Comparison of ENCODE assay signal across 9 cellular contexts in the genomic region with DNA sequence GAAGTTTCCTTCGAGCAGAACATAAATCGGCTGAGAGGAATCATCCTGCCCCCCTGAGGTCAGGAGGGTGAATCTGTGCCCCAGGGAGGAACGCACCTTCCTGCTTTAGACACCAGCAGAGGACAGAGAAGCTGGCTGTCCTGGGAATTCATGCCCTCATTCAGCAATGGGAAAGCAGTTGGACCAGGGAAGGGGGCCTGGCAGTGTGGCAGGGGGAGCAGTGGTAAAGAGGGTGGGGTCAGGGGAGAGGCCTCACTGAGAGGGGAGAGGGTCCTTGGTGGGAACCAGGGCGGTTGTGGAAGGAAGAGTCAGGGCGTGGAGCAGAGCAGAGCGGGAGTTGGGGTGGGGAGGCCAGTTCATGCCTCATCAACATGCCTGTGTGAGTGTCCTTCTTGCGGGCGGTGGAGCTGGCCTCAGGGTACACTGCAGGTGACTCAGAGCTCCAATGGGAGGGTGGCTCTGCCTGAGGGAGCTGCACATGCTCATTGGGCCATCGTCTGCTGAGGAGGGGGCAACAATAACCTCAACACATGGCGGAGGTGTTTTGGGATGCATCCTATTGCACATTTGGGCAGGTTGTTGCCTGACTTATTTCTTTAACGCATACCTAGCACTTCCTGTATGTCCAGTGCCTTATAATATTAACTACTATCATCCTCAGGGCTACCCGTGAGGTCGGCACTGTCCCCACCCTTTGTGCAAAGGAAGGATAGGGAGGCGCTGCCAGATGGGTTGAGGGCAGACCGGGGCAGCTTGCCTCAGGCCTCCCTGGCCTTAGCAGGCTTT. TPM values are rescaled to one million over a fixed set of nuclear protein-coding genes. Genes with fewer than 3 reads are reported as not detected.
A peak's percentile ranks its signal among the peaks of the same experiment; 100 is the strongest.
DNase-seq lines count a peak whose midpoint lies in the region; ATAC-seq, FAIRE-seq and TF ChIP-seq lines count a peak whose summit lies in the region.
"Had no signal": no experiment of that assay in that cellular context is flagged by ENCODE, and none has a peak within 500 bp of the region (broad histone marks: within the 10 kb centered on the region; RNA-seq: fewer than 3 reads in every experiment).

No MANE protein-coding gene starts in this region.

- no peaks in the 10 kb centered on the region for H3K9me1 ChIP-seq in endothelial cell of umbilical vein (replicated peaks; ENCODE audit: control insufficient read depth, extremely low read depth, insufficient read depth, low read length)

- peak overlapping the region in 2 of 11 experiments; percentile 0 to 14; a peak in 2 of 22 replicates for H3K27ac ChIP-seq in BLaER1 treated with 17β-estradiol and CSF1 and Interleukin-3, amounts not matched to agents 10 nM and 100 nM
- H3K27ac ChIP-seq in PC-3 (ENCODE audit: low read length): peak overlapping the region; percentile 99
- H3K27ac ChIP-seq in endothelial cell of umbilical vein (ENCODE audit: insufficient read depth, low read depth, low read length): peak overlapping the region; percentile 75
- H3K27ac ChIP-seq in neuronal stem cell (replicated peaks; ENCODE audit: low read length): peak overlapping the region; percentile 26
- H3K27ac ChIP-seq: KMS-11 had no signal

- peaks cover 3% of the 10 kb centered on the region for H3F3A ChIP-seq in PC-3 (ENCODE audit: low read length, unreplicated experiment)

- FAIRE-seq in endothelial cell of umbilical vein (lab: Jason Lieb, UNC): peak; percentile 44

- WGBS in neuronal stem cell (ENCODE audit: extremely low coverage in 2 of 2, insufficient read length in 2 of 2, insufficient replicate concordance in 1 of 2), 2 donors: no CpG with 5 or more reads among the region's 15 CpGs

- peaks cover 58 to 79% (median 75%) of the 10 kb centered on the region in 10 experiments for H3K4me1 ChIP-seq in BLaER1 treated with 17β-estradiol and CSF1 and Interleukin-3, amounts not matched to agents 10 nM and 100 nM
- H3K4me1 ChIP-seq in PC-3 (ENCODE audit: insufficient read depth, low read length): peaks cover 44% of the 10 kb centered on the region
- peaks cover 51% of the 10 kb centered on the region for H3K4me1 ChIP-seq in endothelial cell of umbilical vein (ENCODE audit: control insufficient read depth, extremely low read depth, insufficient read depth, low read length)
- peaks cover 21 to 34% of the 10 kb centered on the region in 2 donors for H3K4me1 ChIP-seq in neuronal stem cell (ENCODE audit: control insufficient read depth in 2 of 2, insufficient read depth in 1 of 2, low read depth in 1 of 2, low read length in 2 of 2)

- H4K20me1 ChIP-seq in BLaER1 treated with 17β-estradiol and CSF1 and Interleukin-3, amounts not matched to agents 10 nM and 100 nM: peaks cover 99 to 100% (median 100%) of the 10 kb centered on the region in 11 experiments
- H4K20me1 ChIP-seq in PC-3 (ENCODE audit: low read length) (peaks cover 7% of the 10 kb centered on the region; the same call in 1 of the 2 replicates), endothelial cell of umbilical vein (replicated peaks; ENCODE audit: control insufficient read depth, extremely low read depth, insufficient read depth, low read length) (no peaks in the 10 kb centered on the region)

- peaks cover 82 to 98% (median 94%) of the 10 kb centered on the region in 11 experiments for H3K36me3 ChIP-seq in BLaER1 treated with 17β-estradiol and CSF1 and Interleukin-3, amounts not matched to agents 10 nM and 100 nM
- H3K36me3 ChIP-seq in PC-3 (ENCODE audit: low read depth, low read length) (peaks cover 12% of the 10 kb centered on the region), endothelial cell of umbilical vein (ENCODE audit: control insufficient read depth in 2 of 2, extremely low read depth in 1 of 2, insufficient read depth in 2 of 2, low read length in 2 of 2) (peaks cover 4 to 6% of the 10 kb centered on the region in 2 experiments), neuronal stem cell (replicated peaks in 1 of 2; ENCODE audit: control insufficient read depth in 2 of 2, insufficient read depth in 2 of 2, low read length in 2 of 2) (peaks cover 12 to 58% of the 10 kb centered on the region in 2 donors)

- no peak overlapping the region for H3K4ac ChIP-seq in neuronal stem cell (ENCODE audit: low read length)

- peak overlapping the region; percentile 24 for H2BK12ac ChIP-seq in neuronal stem cell (ENCODE audit: low read length)

- no peaks in the 10 kb centered on the region for H3K9me2 ChIP-seq in PC-3 (replicated peaks; ENCODE audit: low read length)

- H2AFZ ChIP-seq in PC-3 (ENCODE audit: low read length): no peak overlapping the region
- no peak overlapping the region for H2AFZ ChIP-seq in endothelial cell of umbilical vein (ENCODE audit: low read depth, low read length)
- no peak overlapping the region for H2AFZ ChIP-seq in neuronal stem cell (ENCODE audit: low read length)

- peak overlapping the region; percentile 57 for H3K23ac ChIP-seq in neuronal stem cell (ENCODE audit: low read depth, low read length, poor library complexity)

- no peak overlapping the region for H2BK5ac ChIP-seq in neuronal stem cell (ENCODE audit: low read length)

- no peak overlapping the region for H2AK5ac ChIP-seq in neuronal stem cell (ENCODE audit: low read depth, low read length)

- H3K27me3 Mint-ChIP-seq in activated CD4-positive, alpha-beta memory T cell treated with anti-CD3 and anti-CD28 coated beads for 36 hours: no peaks in the 10 kb centered on the region

- H3K4me1 Mint-ChIP-seq in activated CD4-positive, alpha-beta memory T cell treated with anti-CD3 and anti-CD28 coated beads for 36 hours (ENCODE audit: low read depth): peaks cover 67% of the 10 kb centered on the region

- dilution Hi-C loops in endothelial cell of umbilical vein (cut with MboI; ENCODE audit: extremely low pct_ligation_motif_present, low sequenced_read_pairs): no loop called here

- no peak overlapping the region for H4K8ac ChIP-seq in neuronal stem cell (ENCODE audit: low read depth, low read length)

- POLR2A ChIA-PET in PC-3 (lab: Charles Lee; ENCODE audit: unreplicated experiment) (interaction anchor here (0.5 to 1.0 kb wide), 3 partner anchors 10 to 23 kb away, joined by 5 read pairs; partner anchors contain the start of gene MED15), endothelial cell of umbilical vein (lab: Charles Lee) (no interaction called here)
- POLR2A ChIA-PET in activated CD4-positive, alpha-beta memory T cell treated with anti-CD3 and anti-CD28 coated beads for 36 hours (lab: Charles Lee): no interaction called here

- peak overlapping the region; percentile 56 for H4K91ac ChIP-seq in neuronal stem cell (ENCODE audit: low read depth, low read length, poor library complexity)

- BruUV-seq in PC-3 (replicated peaks; lab: Mats Ljungman, UMichigan) (TSS peak; percentile 95), endothelial cell of umbilical vein (replicated peaks; lab: Mats Ljungman, UMichigan) (no TSS peak)

- H2BK15ac ChIP-seq in neuronal stem cell (ENCODE audit: low read length): no peak overlapping the region

- peak overlapping the region; percentile 4 for H2BK120ac ChIP-seq in neuronal stem cell (ENCODE audit: low read depth, low read length)

- H3K9ac ChIP-seq in BLaER1 treated with 17β-estradiol and CSF1 and Interleukin-3, amounts not matched to agents 10 nM and 100 nM: peak overlapping the region in 6 of 11 experiments; percentile 14 to 43 (median 26); a peak in 6 of 22 replicates
- H3K9ac ChIP-seq in PC-3 (ENCODE audit: low read length): peak overlapping the region; percentile 83
- peak overlapping the region; percentile 1 for H3K9ac ChIP-seq in endothelial cell of umbilical vein (replicated peaks; ENCODE audit: extremely low read depth, insufficient read depth, low read length)
- H3K9ac ChIP-seq in neuronal stem cell (ENCODE audit: low read depth, low read length, poor library complexity): no peak overlapping the region
- H3K9ac ChIP-seq: KMS-11 had no signal

- no peaks in the 10 kb centered on the region for H3K9me3 ChIP-seq in BLaER1 treated with 17β-estradiol and CSF1 and Interleukin-3, amounts not matched to agents 10 nM and 100 nM (replicated peaks in 1 of 11)
- H3K9me3 ChIP-seq in PC-3 (ENCODE audit: low read length) (no peaks in the 10 kb centered on the region), endothelial cell of umbilical vein (replicated peaks; ENCODE audit: control insufficient read depth, insufficient read depth, low read length) (no peaks in the 10 kb centered on the region), neuronal stem cell (replicated peaks in 1 of 2; ENCODE audit: control insufficient read depth in 2 of 2, insufficient read depth in 1 of 2, low read depth in 1 of 2, low read length in 2 of 2) (peaks cover 5 to 9% of the 10 kb centered on the region in 2 donors)

- peak overlapping the region in 10 of 11 experiments; percentile 5 to 42 (median 20); a peak in 12 of 22 replicates for H3K4me2 ChIP-seq in BLaER1 treated with 17β-estradiol and CSF1 and Interleukin-3, amounts not matched to agents 10 nM and 100 nM
- peak overlapping the region; percentile 65 for H3K4me2 ChIP-seq in PC-3 (ENCODE audit: low read length)
- peak overlapping the region; percentile 16 for H3K4me2 ChIP-seq in endothelial cell of umbilical vein (ENCODE audit: insufficient read depth, low read length)
- no peak overlapping the region for H3K4me2 ChIP-seq in neuronal stem cell (ENCODE audit: insufficient read depth, low read length, poor library complexity, severe bottlenecking)
- H3K4me2 ChIP-seq: KMS-11 had no signal

- peaks cover 23% of the 10 kb centered on the region for H3K36me3 Mint-ChIP-seq in activated CD4-positive, alpha-beta memory T cell treated with anti-CD3 and anti-CD28 coated beads for 36 hours

- intact Hi-C loops in PC-3 (cut with micrococcal nuclease) (loop anchor here (2.0 to 5.0 kb wide), 2 partner anchors 16 to 33 kb away; partner anchors contain the start of gene KLHL22), endothelial cell of umbilical vein (cut with micrococcal nuclease) (loop anchor here (1.0 kb wide), 1 partner anchor 21 kb away; no protein-coding TSS in a partner anchor)
- intact Hi-C loops in activated CD4-positive, alpha-beta memory T cell treated with anti-CD3 and anti-CD28 coated beads for 36 hours (cut with micrococcal nuclease): no loop called here

- no peak overlapping the region for H3K4me3 ChIP-seq in BLaER1 treated with 17β-estradiol and CSF1 and Interleukin-3, amounts not matched to agents 10 nM and 100 nM
- H3K4me3 ChIP-seq in PC-3 (ENCODE audit: low read length) (peak overlapping the region; percentile 40; the same call in 1 of the 2 replicates), endothelial cell of umbilical vein (replicated peaks in 1 of 3; ENCODE audit: insufficient read depth in 1 of 3, low read depth in 1 of 3, low read length in 3 of 3) (no peak overlapping the region), neuronal stem cell (ENCODE audit: low read length in 2 of 2) (no peak overlapping the region)

- H3K4me3 Mint-ChIP-seq in activated CD4-positive, alpha-beta memory T cell treated with anti-CD3 and anti-CD28 coated beads for 36 hours: no peak overlapping the region

- no peaks in the 10 kb centered on the region for H3K27me3 ChIP-seq in BLaER1 treated with 17β-estradiol and CSF1 and Interleukin-3, amounts not matched to agents 10 nM and 100 nM
- no peaks in the 10 kb centered on the region for H3K27me3 ChIP-seq in PC-3 (ENCODE audit: low read length)
- H3K27me3 ChIP-seq in endothelial cell of umbilical vein (ENCODE audit: control insufficient read depth in 2 of 2, insufficient read depth in 2 of 2, low read length in 2 of 2): no peaks in the 10 kb centered on the region
- H3K27me3 ChIP-seq in neuronal stem cell (ENCODE audit: control insufficient read depth in 3 of 3, insufficient read depth in 3 of 3, low read depth in 1 of 3, low read length in 3 of 3): no peaks in the 10 kb centered on the region

- peak overlapping the region; percentile 60 for H3K14ac ChIP-seq in neuronal stem cell (ENCODE audit: low read length)

- DNase-seq in PC-3 (peak; percentile 85), endothelial cell of umbilical vein (ENCODE audit: low read depth, low spot score) (peak; percentile 20), neuronal stem cell (ENCODE audit: low spot score) (no peak), COR-L47 (lab: John Stamatoyannopoulos, UW) (no peak)
- no peak for DNase-seq in activated CD4-positive, alpha-beta memory T cell treated with anti-CD3 and anti-CD28 coated beads for 36 hours

- no peaks in the 10 kb centered on the region for H3K9me3 Mint-ChIP-seq in activated CD4-positive, alpha-beta memory T cell treated with anti-CD3 and anti-CD28 coated beads for 36 hours

- peak overlapping the region; percentile 71 for H3K18ac ChIP-seq in neuronal stem cell (ENCODE audit: low read length)

- TF ChIP-seq POLR2A in endothelial cell of umbilical vein (IDR thresholded peaks at IDR 0.05; ENCODE audit: low read depth, low read length): no peak

- H3K79me1 ChIP-seq in neuronal stem cell (ENCODE audit: low read depth, low read length): peaks cover 23% of the 10 kb centered on the region

- ATAC-seq in PC-3 (peak; percentile 77), HG03175 (IDR thresholded peaks at IDR 0.05; ENCODE audit: unreplicated experiment) (no peak), HG02870 (IDR thresholded peaks at IDR 0.05; ENCODE audit: unreplicated experiment) (no peak)

- H3K27ac Mint-ChIP-seq in activated CD4-positive, alpha-beta memory T cell treated with anti-CD3 and anti-CD28 coated beads for 36 hours: no peak overlapping the region

- CTCF ChIA-PET in PC-3 (lab: Charles Lee) (interaction anchor here (0.6 to 1.0 kb wide), 2 partner anchors 27 to 35 kb away, joined by 3 to 14 read pairs; no protein-coding TSS in a partner anchor), endothelial cell of umbilical vein (lab: Charles Lee) (interaction anchor here (0.5 to 3.8 kb wide), 6 partner anchors 12 to 112 kb away, joined by 3 to 14 read pairs (median 4); no protein-coding TSS in a partner anchor)
- CTCF ChIA-PET in activated CD4-positive, alpha-beta memory T cell treated with anti-CD3 and anti-CD28 coated beads for 36 hours (lab: Charles Lee): interaction anchor here (1.5 kb wide), 1 partner anchor 37 kb away, joined by 5 read pairs; no protein-coding TSS in a partner anchor

- H3K79me2 ChIP-seq in PC-3 (ENCODE audit: low read length): peaks cover 83% of the 10 kb centered on the region
- peaks cover 94% of the 10 kb centered on the region for H3K79me2 ChIP-seq in endothelial cell of umbilical vein (ENCODE audit: control insufficient read depth, insufficient read depth, low read length)

- peak; percentile 40 for TF ChIP-seq CTCF in PC-3 (conservative IDR thresholded peaks at IDR 0.05; ENCODE audit: low read depth, low read length)
- TF ChIP-seq CTCF in endothelial cell of umbilical vein (IDR thresholded peaks at IDR 0.05; ENCODE audit: extremely low read depth in 1 of 2, insufficient read depth in 1 of 2, low read depth in 1 of 2, low read length in 2 of 2): no peak

RNA-seq across cellular contexts. Expression of gene MED15, which starts 23.2 kb away (rescaled TPM):
- 55.9 and 71.3 TPM in 2 replicates for total RNA-seq in PC-3 (2014; rRNA removed)
- 126 and 138 TPM in 2 replicates for total RNA-seq in endothelial cell of umbilical vein
- 68.1 and 85.1 TPM in 2 replicates for polyA plus RNA-seq in endothelial cell of umbilical vein
- 39.4 and 44.2 TPM in 2 replicates for polyA plus RNA-seq in endothelial cell of umbilical vein (2011; cell fraction: cytosol; rRNA removed)
- 186 and 198 TPM in 2 replicates for polyA plus RNA-seq in endothelial cell of umbilical vein (2011; cell fraction: nucleus; rRNA removed)
- 54.1 and 54.9 TPM in 2 replicates for polyA plus RNA-seq in endothelial cell of umbilical vein (2012)
- polyA minus RNA-seq in endothelial cell of umbilical vein: 86.6 and 102 TPM in 2 replicates
- 22.4 TPM for polyA minus RNA-seq in endothelial cell of umbilical vein (2011; cell fraction: cytosol; rRNA and poly(A)+ RNA removed)
- polyA minus RNA-seq in endothelial cell of umbilical vein (2011; cell fraction: nucleus; rRNA and poly(A)+ RNA removed): 145 and 223 TPM in 2 replicates
- polyA plus RNA-seq in neuronal stem cell (2013, experiment 1 of 2): 35.8 TPM
- 36.1 TPM for polyA plus RNA-seq in neuronal stem cell (2013, experiment 2 of 2)
- 10 to 100 TPM; 93.3 to 97.4 TPM for total RNA-seq in activated CD4-positive, alpha-beta memory T cell treated with anti-CD3 and anti-CD28 coated beads for 36 hours

RNA-seq across cellular contexts. Expression of gene KLHL22, which starts 35.0 kb away (rescaled TPM):
- total RNA-seq in PC-3 (2014; rRNA removed): 14.8 TPM in 2 replicates
- 20.1 and 24.2 TPM in 2 replicates for total RNA-seq in endothelial cell of umbilical vein
- 33.6 and 38.1 TPM in 2 replicates for polyA plus RNA-seq in endothelial cell of umbilical vein
- 19.9 and 24.6 TPM in 2 replicates for polyA plus RNA-seq in endothelial cell of umbilical vein (2011; cell fraction: cytosol; rRNA removed)
- polyA plus RNA-seq in endothelial cell of umbilical vein (2011; cell fraction: nucleus; rRNA removed): 33.5 and 50.8 TPM in 2 replicates
- polyA plus RNA-seq in endothelial cell of umbilical vein (2012): 14.3 and 15.8 TPM in 2 replicates
- 40.5 and 44.8 TPM in 2 replicates for polyA minus RNA-seq in endothelial cell of umbilical vein
- 4.0 TPM for polyA minus RNA-seq in endothelial cell of umbilical vein (2011; cell fraction: cytosol; rRNA and poly(A)+ RNA removed)
- polyA minus RNA-seq in endothelial cell of umbilical vein (2011; cell fraction: nucleus; rRNA and poly(A)+ RNA removed): 21.8 and 24.5 TPM in 2 replicates
- polyA plus RNA-seq in neuronal stem cell (2013, experiment 1 of 2): 14.3 TPM
- 13.8 TPM for polyA plus RNA-seq in neuronal stem cell (2013, experiment 2 of 2)
- total RNA-seq in activated CD4-positive, alpha-beta memory T cell treated with anti-CD3 and anti-CD28 coated beads for 36 hours: 10 to 100 TPM; 23.3 to 25.5 TPM

Comparison
In these comparisons a context has a peak if more than half of its experiments do, and no peak if none do; other contexts are left out.
1. DNase-seq: peak in PC-3 (single experiment) and endothelial cell of umbilical vein (single experiment); none in neuronal stem cell (single experiment), activated CD4-positive, alpha-beta memory T cell treated with anti-CD3 and anti-CD28 coated beads for 36 hours (single experiment) and COR-L47 (single experiment).